ENCODE assay signal across 8 cellular contexts in the genomic region with DNA sequence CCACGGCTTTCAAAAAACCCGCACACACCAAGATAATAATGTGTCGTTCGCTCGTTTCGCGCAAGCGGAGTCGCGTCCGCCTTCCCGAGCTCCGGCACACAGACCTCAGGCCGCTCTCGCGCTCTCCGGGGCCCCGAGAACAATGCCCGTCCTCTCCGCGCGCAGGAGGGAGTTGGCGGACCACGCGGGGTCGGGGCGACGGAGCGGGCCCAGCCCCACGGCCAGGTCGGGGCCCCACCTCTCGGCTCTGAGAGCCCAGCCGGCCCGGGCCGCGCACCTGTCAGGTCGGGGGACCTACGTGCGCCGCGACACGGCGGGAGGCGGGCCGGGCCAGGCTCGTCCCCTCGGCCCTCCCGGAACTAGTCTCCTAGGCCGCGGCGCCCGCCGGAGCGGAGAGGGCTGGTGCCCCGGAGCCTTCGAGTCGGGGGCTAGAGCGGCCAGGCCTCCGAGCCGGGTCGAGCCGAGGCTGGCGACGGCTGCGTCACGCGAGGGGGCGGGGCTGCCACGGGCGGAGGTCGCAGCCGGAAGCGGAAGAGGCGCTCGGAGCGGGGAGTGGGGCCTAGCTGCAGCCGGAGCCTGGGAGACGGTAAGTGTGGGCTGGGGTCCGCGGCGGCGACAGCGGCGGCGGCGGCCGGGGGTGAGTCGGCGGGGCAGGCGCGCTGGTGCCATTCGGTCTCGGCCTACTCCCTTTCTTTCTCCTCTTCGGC. TPM values are rescaled to one million over a fixed set of nuclear protein-coding genes. Genes with fewer than 3 reads are reported as not detected.
DNase-seq lines count a peak whose midpoint lies in the region; ATAC-seq and TF ChIP-seq lines count a peak whose summit lies in the region.

A gene (plus strand): TSS at position 524 of the 707 bp plus-strand sequence. CDS start 3,361 bp downstream, outside the sequence.

- peaks cover 35% of the 10 kb centered on the region for H3K4me1 Mint-ChIP-seq in activated B cell treated with CpG ODN at 0.5 μM for 24 hours

- peaks cover 24% of the 10 kb centered on the region for H3K36me3 Mint-ChIP-seq in activated B cell treated with CpG ODN at 0.5 μM for 24 hours (ENCODE audit: low read depth)

- H3K27me3 Mint-ChIP-seq in activated B cell treated with CpG ODN at 0.5 μM for 24 hours, result no peaks in the 10 kb centered on the region

- in situ Hi-C loops in GM18951 (cut with MboI; ENCODE audit: low sequenced_read_pairs, unreplicated experiment), result no loop called here

- DNase-seq in AG08395 (ENCODE audit: low spot score), result peak; percentile 95
- peak; percentile 94 for DNase-seq in NCI-H345 (lab: John Stamatoyannopoulos, UW)
- peak; percentile 99 for DNase-seq in activated B cell treated with CpG ODN at 0.5 μM for 24 hours
- peak; percentile 87 to 96 for DNase-seq in cardiac fibroblast (ENCODE audit: low read depth in 2 of 2)
- DNase-seq in inferior parietal cortex (ENCODE audit: extremely low spot score), result peak; percentile 93
- peak; percentile 93 to 94 for DNase-seq in stimulated activated CD4-positive, alpha-beta T cell treated with anti-CD3 and anti-CD28 coated beads, Interleukin-12 subunit alpha, Interleukin-12 subunit beta, amount 100 ng/mL, for 24 hours (ENCODE audit: low read depth in 2 of 2)

- no peaks in the 10 kb centered on the region for H3K9me3 Mint-ChIP-seq in activated B cell treated with CpG ODN at 0.5 μM for 24 hours

- peak; percentile 76 for ATAC-seq in HG03175 (IDR thresholded peaks at IDR 0.05; ENCODE audit: unreplicated experiment)
- ATAC-seq in activated B cell treated with CpG ODN at 0.5 μM for 24 hours (ENCODE audit: low read depth), result peak; percentile 83

- CTCF ChIA-PET in activated B cell treated with CpG ODN at 0.5 μM for 24 hours (lab: Charles Lee), result interaction anchor here (1.1 to 10.6 kb wide), 4 partner anchors 17 to 233 kb away, joined by 3 to 136 read pairs (median 4); no protein-coding TSS in a partner anchor

- intact Hi-C loops in activated B cell treated with CpG ODN at 0.5 μM for 24 hours (cut with micrococcal nuclease), result loop anchor here (1.0 to 10.0 kb wide), 8 partner anchors 15 to 981 kb away; a partner anchor contains a TSS

- H3K4me3 Mint-ChIP-seq in activated B cell treated with CpG ODN at 0.5 μM for 24 hours, result peak within 1 kb of the TSS; percentile 89

- POLR2A ChIA-PET in activated B cell treated with CpG ODN at 0.5 μM for 24 hours (lab: Charles Lee), result interaction anchor here (0.6 to 4.5 kb wide), 28 partner anchors 12 to 838 kb away, joined by 3 to 37 read pairs (median 5); a partner anchor contains a TSS

- peak within 1 kb of the TSS; percentile 97 for H3K4me3 ChIP-seq in cardiac fibroblast (replicated peaks in 1 of 2; ENCODE audit: low read depth in 2 of 2, low read length in 2 of 2)

- TF ChIP-seq CTCF in activated B cell treated with CpG ODN at 0.5 μM for 24 hours (IDR thresholded peaks at IDR 0.05) (no peak), cardiac fibroblast (IDR thresholded peaks at IDR 0.05; ENCODE audit: low read depth, low read length) (no peak)

- peak; percentile 80 for TF ChIP-seq POLR2A in GM18951 (IDR thresholded peaks at IDR 0.05; ENCODE audit: extremely low read depth, insufficient read depth, insufficient read length)

- peak within 1 kb of the TSS; percentile 95 for H3K27ac Mint-ChIP-seq in activated B cell treated with CpG ODN at 0.5 μM for 24 hours

RNA-seq across cellular contexts. Expression of the gene that starts here (rescaled TPM):
- 100 and 116 TPM in 2 replicates for total RNA-seq in activated B cell treated with CpG ODN at 0.5 μM for 24 hours

Comparison
In these comparisons a context has a peak if more than half of its experiments do, and no peak if none do; other contexts are left out.
1. Peak in every context shown above with its lines: DNase-seq, ATAC-seq and H3K4me3 ChIP-seq.